ENCODE assay signal across 17 cellular contexts in the genomic region with DNA sequence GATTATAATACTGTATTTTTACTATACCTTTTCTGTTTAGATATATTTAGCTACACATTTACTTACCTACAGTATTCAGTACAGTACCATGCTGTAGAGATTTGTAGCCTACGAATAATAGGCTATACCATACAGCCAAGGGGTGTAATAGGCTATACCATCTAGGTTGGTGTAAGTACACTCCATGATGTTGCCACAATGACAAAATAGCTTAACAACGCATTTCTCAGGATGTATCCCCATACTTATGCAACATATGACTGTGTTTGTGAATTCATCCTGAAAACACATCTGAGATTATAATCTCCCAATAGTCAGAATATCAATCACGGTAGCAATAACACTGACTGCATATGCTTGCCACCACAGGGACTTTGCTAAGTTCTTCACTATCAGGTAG. TPM values are rescaled to one million over a fixed set of nuclear protein-coding genes. Genes with fewer than 3 reads are reported as not detected.
DNase-seq lines count a peak whose midpoint lies in the region; ATAC-seq, FAIRE-seq and TF ChIP-seq lines count a peak whose summit lies in the region.
"Had no signal": no experiment of that assay in that cellular context is flagged by ENCODE, and none has a peak within 500 bp of the region (broad histone marks: within the 10 kb centered on the region; RNA-seq: fewer than 3 reads in every experiment).

No MANE protein-coding gene starts in this region.

- TF ChIP-seq RAD21 in K562 (CRISPR knock-in tag; conservative IDR thresholded peaks at IDR 0.05 in 1 of 2, IDR thresholded peaks at IDR 0.05 in 1 of 2), result no peak

- H3K36me3 ChIP-seq in K562 (ENCODE audit: control insufficient read depth, insufficient read depth, low read length) (peaks cover 5% of the 10 kb centered on the region; the same call in 2 of the 3 replicates), trophoblast cell (ENCODE audit: control insufficient read depth in 1 of 2, insufficient read depth in 2 of 2, low read length in 2 of 2) (no peaks in the 10 kb centered on the region)

- DNase-seq in Calu3 (no peak), HTR-8/SVneo (ENCODE audit: insufficient read length, low spot score) (no peak), K562 (ENCODE audit: extremely low read depth in 1 of 4, low spot score in 3 of 4) (no peak), trophoblast cell (peak; percentile 39 to 83), GM19238 (ENCODE audit: insufficient read length, low spot score) (no peak), DMS53 treated with DMSO at 0.1 percent for 48 hours (lab: John Stamatoyannopoulos, UW; ENCODE audit: unreplicated experiment) (no peak), medulla oblongata (ENCODE audit: extremely low spot score) (no peak)
- DNase-seq: ACHN, AML-193, COR-L47, H7, NCI-H1048, NCI-H1436 treated with DMSO at 0.1 percent for 48 hours, NCI-H2227 treated with DMSO at 0.1 percent for 48 hours, NCI-H524, SIG-M5 had no signal

- H3K9ac ChIP-seq in K562 (ENCODE audit: insufficient read depth in 1 of 2, low read depth in 2 of 2, low read length in 2 of 2) (no peak overlapping the region), trophoblast cell (ENCODE audit: low read length) (no peak overlapping the region)

- no peaks in the 10 kb centered on the region for H3K27me3 Mint-ChIP-seq in Calu3 (ENCODE audit: unreplicated experiment)

- no peak overlapping the region for H3K18ac ChIP-seq in trophoblast cell (ENCODE audit: low read length)

- peaks cover 19% of the 10 kb centered on the region for H3K36me3 Mint-ChIP-seq in Calu3 (ENCODE audit: insufficient read depth, unreplicated experiment)

- H3K27me3 ChIP-seq in K562 (ENCODE audit: control insufficient read depth in 2 of 2, insufficient read depth in 2 of 2, low read length in 2 of 2), result no peaks in the 10 kb centered on the region
- H3K27me3 ChIP-seq in trophoblast cell (ENCODE audit: insufficient read depth, low read length), result no peaks in the 10 kb centered on the region

- H2AFZ ChIP-seq in K562 (ENCODE audit: low read depth, low read length) (no peak overlapping the region), trophoblast cell (ENCODE audit: insufficient read depth, low read length, poor library complexity) (no peak overlapping the region)

- H3K4me3 ChIP-seq in K562 (no peak overlapping the region), trophoblast cell (ENCODE audit: low read depth, low read length) (no peak overlapping the region)

- no peak overlapping the region for H4K12ac ChIP-seq in trophoblast cell (ENCODE audit: low read depth, low read length)

- H3K27ac ChIP-seq in K562 (ENCODE audit: extremely low read depth, low read depth, low read length), result no peak overlapping the region
- H3K27ac ChIP-seq in trophoblast cell (ENCODE audit: low read depth, low read length), result peak overlapping the region; percentile 29

- peaks cover 81% of the 10 kb centered on the region for H3K4me1 Mint-ChIP-seq in Calu3 (ENCODE audit: low read depth, unreplicated experiment)

- H3K4me1 ChIP-seq in K562 (replicated peaks in 1 of 2; ENCODE audit: control insufficient read depth in 2 of 2, insufficient read depth in 2 of 2, low read length in 2 of 2), result peaks cover 8 to 30% of the 10 kb centered on the region in 2 experiments
- peaks cover 5 to 15% of the 10 kb centered on the region in 2 experiments for H3K4me1 ChIP-seq in trophoblast cell (ENCODE audit: control insufficient read depth in 1 of 2, insufficient read depth in 2 of 2, low read length in 2 of 2)

- no peak overlapping the region for H4K8ac ChIP-seq in trophoblast cell (ENCODE audit: low read depth, low read length)

- no peak overlapping the region for H3K23ac ChIP-seq in trophoblast cell (ENCODE audit: low read length)

- BruUV-seq in Calu3 (replicated peaks; lab: Mats Ljungman, UMichigan), result no TSS peak
- no TSS peak for BruUV-seq in K562 (replicated peaks; lab: Mats Ljungman, UMichigan)

- POLR2A ChIA-PET in K562 (lab: Yijun Ruan, JAX), result interaction anchor here (0.7 to 1.4 kb wide), 6 partner anchors 9 to 152 kb away, joined by 3 to 5 read pairs (median 3); no protein-coding TSS in a partner anchor

- H2BK120ac ChIP-seq in trophoblast cell (ENCODE audit: insufficient read depth, low read length, poor library complexity), result no peak overlapping the region

- peak overlapping the region; percentile 84 for H3K27ac Mint-ChIP-seq in Calu3 (ENCODE audit: unreplicated experiment)

- H3K79me2 ChIP-seq in K562 (ENCODE audit: control insufficient read depth, insufficient read depth, low read length) (peaks cover 100% of the 10 kb centered on the region), trophoblast cell (ENCODE audit: control insufficient read depth, insufficient read depth, low read length, poor library complexity) (peaks cover 14% of the 10 kb centered on the region)

- no peaks in the 10 kb centered on the region for H3K9me3 ChIP-seq in K562 (replicated peaks; ENCODE audit: control insufficient read depth, insufficient read depth, low read depth, low read length)
- H3K9me3 ChIP-seq in trophoblast cell (ENCODE audit: insufficient read depth, low read depth, low read length), result no peaks in the 10 kb centered on the region

- no peak overlapping the region for H2BK5ac ChIP-seq in trophoblast cell (ENCODE audit: low read depth, low read length, poor library complexity)

- CTCF ChIA-PET in Calu3 (lab: Charles Lee), result interaction anchor here (0.6 to 0.8 kb wide), 2 partner anchors 77 to 286 kb away, joined by 3 to 5 read pairs; no protein-coding TSS in a partner anchor
- CTCF ChIA-PET in K562 (lab: Yijun Ruan, JAX; ENCODE audit: low intra/inter-chr PET ratio), result no interaction called here

- H2BK12ac ChIP-seq in trophoblast cell (ENCODE audit: low read length), result no peak overlapping the region

- no peak for TF ChIP-seq EP300 in K562 (IDR thresholded peaks at IDR 0.05; ENCODE audit: low read length)

- intact Hi-C loops in Calu3 (cut with micrococcal nuclease; ENCODE audit: unreplicated experiment) (loop anchor here (10.0 kb wide), 1 partner anchor 82 kb away; no protein-coding TSS in a partner anchor), K562 (cut with micrococcal nuclease) (no loop called here)

- no peak for TF ChIP-seq POLR2A in K562 (conservative IDR thresholded peaks at IDR 0.05)

- no peak overlapping the region for H3K14ac ChIP-seq in trophoblast cell (ENCODE audit: low read length)

- H3K4me2 ChIP-seq in K562 (ENCODE audit: insufficient read depth, low read length) (no peak overlapping the region), trophoblast cell (ENCODE audit: low read length) (no peak overlapping the region)

- H3K4me3 Mint-ChIP-seq in Calu3 (ENCODE audit: low read depth, unreplicated experiment), result no peak overlapping the region

- H4K91ac ChIP-seq in trophoblast cell (ENCODE audit: low read depth, low read length), result no peak overlapping the region

- in situ Hi-C loops in K562 (cut with MboI), result no loop called here

- WGBS in K562 (ENCODE audit: insufficient coverage, low coverage, missing lambda C conversion rate), result 73% methylated on average over 3 of the region's 3 CpGs
- no CpG with 5 or more reads among the region's 3 CpGs for WGBS in trophoblast cell (ENCODE audit: extremely low coverage, insufficient coverage, insufficient read length)

- peak; percentile 76 for FAIRE-seq in HTR-8/SVneo (lab: Jason Lieb, UNC)
- FAIRE-seq in K562 (lab: Jason Lieb, UNC), result no peak
- FAIRE-seq: GM19239 had no signal

- H3K9me1 ChIP-seq in K562 (ENCODE audit: control insufficient read depth, insufficient read depth, low read length), result no peaks in the 10 kb centered on the region

- ATAC-seq in K562, result no peak

- peaks cover 2% of the 10 kb centered on the region for H3K79me1 ChIP-seq in trophoblast cell (ENCODE audit: low read length)

- H2AK5ac ChIP-seq in trophoblast cell (ENCODE audit: low read length), result no peak overlapping the region

- peaks cover 10% of the 10 kb centered on the region for H4K20me1 ChIP-seq in K562 (replicated peaks; ENCODE audit: control insufficient read depth, insufficient read depth, low read length)

- TF ChIP-seq CTCF in Calu3 (IDR thresholded peaks at IDR 0.05; ENCODE audit: unreplicated experiment), result no peak
- TF ChIP-seq CTCF in K562 (IDR thresholded peaks at IDR 0.05 in 2 of 3, conservative IDR thresholded peaks at IDR 0.05 in 1 of 3; ENCODE audit: insufficient read depth in 2 of 3, low read depth in 1 of 3, low read length in 3 of 3), result no peak

- H3K4ac ChIP-seq in trophoblast cell (ENCODE audit: low read depth, low read length), result no peak overlapping the region

- H3K9me3 Mint-ChIP-seq in Calu3 (ENCODE audit: low read depth, unreplicated experiment), result no peaks in the 10 kb centered on the region

TF ChIP-seq in K562, 482 proteins besides CTCF, POLR2A, EP300 and RAD21 (continues in another document):
- TF ChIP-seq GABPB2 (CRISPR knock-in tag; conservative IDR thresholded peaks at IDR 0.05), result no peak

RNA-seq across cellular contexts. Expression of a gene that starts 20.7 kb away (rescaled TPM):
- total RNA-seq in Calu3 (2022), result 117 and 131 TPM in 2 replicates
- 25.2 and 26.6 TPM in 2 replicates for total RNA-seq in K562 (2011; cell fraction: chromatin; rRNA removed; ENCODE audit: low replicate concordance)
- total RNA-seq in K562 (2011; cell fraction: nucleolus; rRNA removed), result 24.6 and 27.5 TPM in 2 replicates
- 39.2 and 61.3 TPM in 2 replicates for total RNA-seq in K562 (2011; cell fraction: nucleoplasm; rRNA removed)
- total RNA-seq in K562 (2014; rRNA removed), result 8.5 and 9.6 TPM in 2 replicates
- total RNA-seq in K562 (2014; rRNA removed; fragmentation: Illumina TruSeq; extraction: Trizol), result 23.4 and 24.2 TPM in 2 replicates
- total RNA-seq in K562 (2015; rRNA removed; fragmentation: Illumina TruSeq; extraction: Trizol), result 24.1 and 25.4 TPM in 2 replicates
- 23.7 and 25.7 TPM in 2 replicates for total RNA-seq in K562 (2021)
- polyA plus RNA-seq in K562 (2011; rRNA removed), result 22.2 and 32.4 TPM in 2 replicates
- 23.3 and 23.6 TPM in 2 replicates for polyA plus RNA-seq in K562 (2011; cell fraction: cytosol; rRNA removed)
- polyA plus RNA-seq in K562 (2011; cell fraction: nucleus; rRNA removed), result 12.0 and 14.7 TPM in 2 replicates
- 10.9 and 18.2 TPM in 2 replicates for polyA plus RNA-seq in K562 (2012)
- polyA plus RNA-seq in K562 (2014; fragmentation: Illumina TruSeq; extraction: Trizol), result 30.9 and 32.6 TPM in 2 replicates
- 10 to 100 TPM; 12.2 to 17.5 TPM for polyA plus RNA-seq in K562 (2014; fragmentation: Nextera tagmentation; extraction: Ambion mirVana)
- polyA plus RNA-seq in K562 (2014; rRNA removed), result 16.4 and 20.0 TPM in 2 replicates
- polyA minus RNA-seq in K562 (2011; rRNA and poly(A)+ RNA removed), result 31.7 and 44.1 TPM in 2 replicates
- polyA minus RNA-seq in K562 (2011; cell fraction: cytosol; rRNA and poly(A)+ RNA removed), result 17.4 and 24.1 TPM in 2 replicates
- polyA minus RNA-seq in K562 (2011; cell fraction: nucleus; rRNA and poly(A)+ RNA removed), result 5.0 and 6.2 TPM in 2 replicates
- polyA plus RNA-seq in trophoblast cell (2013), result 38.1 and 39.6 TPM in 2 replicates

Comparison
In these comparisons a context has a peak if more than half of its experiments do, and no peak if none do; other contexts are left out.
1. DNase-seq: peak in trophoblast cell (2 of 2); none in Calu3 (single experiment), HTR-8/SVneo (single experiment), K562 (0 of 4), GM19238 (single experiment), DMS53 treated with DMSO at 0.1 percent for 48 hours (single experiment) and medulla oblongata (single experiment).